ENCODE assay signal across 24 cellular contexts in genomic region chr3:128945041-128945877, GRCh38. TPM values are rescaled to one million over a fixed set of nuclear protein-coding genes. Genes with fewer than 3 reads are reported as not detected.
"Had no signal": no experiment of that assay in that cellular context is flagged by ENCODE, and none has a peak within 500 bp of the region (broad histone marks: within the 10 kb centered on the region; RNA-seq: fewer than 3 reads in every experiment).

No MANE protein-coding gene starts in this region.

- H3K4me3 ChIP-seq: MG63, SJSA1 had no signal

- H3K36me3 ChIP-seq: MG63, SJSA1 had no signal

- H3K27me3 ChIP-seq: SJSA1 had no signal

- DNase-seq: IMR-90, Karpas-422, KG1, MG63, NCI-H1092, NCI-H1105 treated with DMSO at 0.1 percent for 48 hours, NCI-H1417 treated with DMSO at 0.1 percent for 48 hours, NCI-H146, NCI-H1694 treated with DMSO at 0.1 percent for 48 hours, NCI-H1930, NCI-H2081, NCI-H2107, NCI-H226, NCI-H446, NCI-H510A, NCI-H524 treated with DMSO at 0.1 percent for 48 hours, NCI-H69, NCI-H774, Right ventricle myocardium superior, RPMI8226, SIG-M5, SK-N-SH had no signal

- H3K9me3 ChIP-seq: MG63, SJSA1, SK-N-SH had no signal

- ATAC-seq: HepG2 had no signal

- H3K27ac ChIP-seq: SJSA1 had no signal

RNA-seq across cellular contexts. Expression of gene CFAP92, which starts 48.6 kb away (rescaled TPM):
- total RNA-seq: IMR-90, Right ventricle myocardium superior had no signal

RNA-seq across cellular contexts. Expression of gene EFCC1, which starts 55.8 kb away (rescaled TPM):
- total RNA-seq: HepG2, IMR-90 had no signal
